10 cellular contexts compared by ENCODE assay signal in genomic region chr11:13261600-13262061, GRCh38. TPM values are rescaled to one million over a fixed set of nuclear protein-coding genes. Genes with fewer than 3 reads are reported as not detected.
DNase-seq lines count a peak whose midpoint lies in the region; ATAC-seq and TF ChIP-seq lines count a peak whose summit lies in the region.
"Had no signal": no experiment of that assay in that cellular context is flagged by ENCODE, and none has a peak within 500 bp of the region (broad histone marks: within the 10 kb centered on the region; RNA-seq: fewer than 3 reads in every experiment).

No MANE protein-coding gene starts in this region.

- no peaks in the 10 kb centered on the region for H3K36me3 Mint-ChIP-seq in Calu3 (ENCODE audit: insufficient read depth, unreplicated experiment)

- no peak overlapping the region for H3K9ac ChIP-seq in rectal smooth muscle tissue (ENCODE audit: low read length)

- peak overlapping the region; percentile 22 for H3K4me3 ChIP-seq in rectal smooth muscle tissue (ENCODE audit: low read length)

- H3K36me3 ChIP-seq in rectal smooth muscle tissue (ENCODE audit: control insufficient read depth, insufficient read depth, low read length): no peaks in the 10 kb centered on the region

- in situ Hi-C loops in SK-MEL-5 (cut with HindIII; ENCODE audit: low pct_unique_long_range_greater_than_20kb, low sequenced_read_pairs): no loop called here

- H3K27me3 ChIP-seq in rectal smooth muscle tissue (ENCODE audit: control insufficient read depth, insufficient read depth, low read length): peaks cover 3% of the 10 kb centered on the region

- H3K4me1 Mint-ChIP-seq in Calu3 (ENCODE audit: low read depth, unreplicated experiment): peaks cover 30% of the 10 kb centered on the region

- H3K4me1 ChIP-seq in rectal smooth muscle tissue (ENCODE audit: control insufficient read depth, insufficient read depth, low read length): peaks cover 16% of the 10 kb centered on the region

- H3K27ac ChIP-seq in rectal smooth muscle tissue (ENCODE audit: low read depth, low read length): peak overlapping the region; percentile 60

- H3K27ac Mint-ChIP-seq in Calu3 (ENCODE audit: unreplicated experiment): no peak overlapping the region
- H3K27ac Mint-ChIP-seq: activated T-helper 17 cell treated with anti-CD3 and anti-CD28 coated beads, Interleukin-2, amount 50 U/mL, for 72 hours had no signal

- no peaks in the 10 kb centered on the region for H3K9me3 Mint-ChIP-seq in Calu3 (ENCODE audit: low read depth, unreplicated experiment)
- H3K9me3 Mint-ChIP-seq: activated T-helper 17 cell treated with anti-CD3 and anti-CD28 coated beads, Interleukin-2, amount 50 U/mL, for 72 hours had no signal

- intact Hi-C loops in Calu3 (cut with micrococcal nuclease; ENCODE audit: unreplicated experiment): no loop called here

- ATAC-seq in HG03196 (IDR thresholded peaks at IDR 0.05; ENCODE audit: unreplicated experiment) (no peak), HG02884 (IDR thresholded peaks at IDR 0.05; ENCODE audit: unreplicated experiment) (no peak)
- ATAC-seq: activated T-helper 17 cell treated with anti-CD3 and anti-CD28 coated beads, Interleukin-2, amount 50 U/mL, for 72 hours had no signal

- no peak for TF ChIP-seq CTCF in Calu3 (IDR thresholded peaks at IDR 0.05; ENCODE audit: unreplicated experiment)

- peaks cover 32% of the 10 kb centered on the region for H3K27me3 Mint-ChIP-seq in Calu3 (ENCODE audit: unreplicated experiment)

- H3K4me3 Mint-ChIP-seq in Calu3 (ENCODE audit: low read depth, unreplicated experiment): no peak overlapping the region
- H3K4me3 Mint-ChIP-seq: activated T-helper 17 cell treated with anti-CD3 and anti-CD28 coated beads, Interleukin-2, amount 50 U/mL, for 72 hours had no signal

- CTCF ChIA-PET in Calu3 (lab: Charles Lee): interaction anchor here (0.6 to 1.1 kb wide), 2 partner anchors 54 to 1171 kb away, joined by 4 read pairs; no protein-coding TSS in a partner anchor

- BruUV-seq in Calu3 (replicated peaks; lab: Mats Ljungman, UMichigan): no TSS peak

- DNase-seq in Calu3 (peak; percentile 31), SK-MEL-5 (ENCODE audit: low read depth, low spot score) (peak; percentile 63), glomerular endothelial cell (ENCODE audit: extremely low read depth, low read depth, low spot score) (peak; percentile 57), Ammon's horn (ENCODE audit: low spot score) (no peak), NCI-H1105 (lab: John Stamatoyannopoulos, UW) (no peak)
- DNase-seq: stimulated activated naive CD4-positive, alpha-beta T cell had no signal

RNA-seq across cellular contexts. Expression of gene BMAL1, which starts 16.0 kb away (rescaled TPM):
- total RNA-seq in Calu3 (2022): 10.3 and 11.1 TPM in 2 replicates
- total RNA-seq in SK-MEL-5 (2014; rRNA removed; shearing (Covaris generic)): 6.1 and 7.1 TPM in 2 replicates
- polyA plus RNA-seq in SK-MEL-5 (2015; cell fraction: cytosol; rRNA removed): 5.4 and 9.6 TPM in 2 replicates
- polyA plus RNA-seq in SK-MEL-5 (2015; cell fraction: nucleus; rRNA removed): 24.3 and 28.1 TPM in 2 replicates
- 9.9 and 10.6 TPM in 2 replicates for total RNA-seq in glomerular endothelial cell

Comparison
In these comparisons a context has a peak if more than half of its experiments do, and no peak if none do; other contexts are left out.
1. DNase-seq: peak in Calu3 (single experiment), SK-MEL-5 (single experiment) and glomerular endothelial cell (single experiment); none in Ammon's horn (single experiment) and NCI-H1105 (single experiment).